In genomic region chr3:30288830-30289229, GRCh38 we compare ENCODE assay signal across 28 cellular contexts.
DNase-seq lines count a peak whose midpoint lies in the region; ATAC-seq, FAIRE-seq and TF ChIP-seq lines count a peak whose summit lies in the region.
"Had no signal": no experiment of that assay in that cellular context is flagged by ENCODE, and none has a peak within 500 bp of the region (broad histone marks: within the 10 kb centered on the region; RNA-seq: fewer than 3 reads in every experiment).

No MANE protein-coding gene starts in this region.

- no peak for TF ChIP-seq EP300 in tibial nerve (IDR thresholded peaks at IDR 0.05)

- no peaks in the 10 kb centered on the region for H3K9me3 Mint-ChIP-seq in CD14-positive monocyte
- H3K9me3 Mint-ChIP-seq: activated B cell treated with CpG ODN at 0.5 μM for 24 hours; activated naive CD4-positive, alpha-beta T cell treated with anti-CD3 and anti-CD28 coated beads, Interleukin-2, amount 10 ng/mL, durations not matched to agents 7 days and 5 days; effector memory CD8-positive, alpha-beta T cell; IgD-negative memory B cell; stimulated activated naive CD8-positive, alpha-beta T cell treated with anti-CD3 and anti-CD28 coated beads, Interleukin-15, Interleukin-2, amounts not matched to agents 100 ng/mL and 50 ng/mL, for 24 hours had no signal

- ATAC-seq in RWPE2 (ENCODE audit: low read depth) (no peak), HG03378 (IDR thresholded peaks at IDR 0.05; ENCODE audit: unreplicated experiment) (no peak), GM18909 (IDR thresholded peaks at IDR 0.05; ENCODE audit: poor library complexity, unreplicated experiment) (no peak)
- ATAC-seq: effector memory CD8-positive, alpha-beta T cell had no signal

- H3K4me1 ChIP-seq in RWPE2 (ENCODE audit: insufficient read depth, poor library complexity, severe bottlenecking) (peaks cover 58% of the 10 kb centered on the region), endothelial cell of umbilical vein (ENCODE audit: control insufficient read depth, extremely low read depth, insufficient read depth, low read length) (peaks cover 83% of the 10 kb centered on the region), neutrophil (ENCODE audit: control insufficient read depth in 1 of 2, insufficient read depth in 1 of 2, low read depth in 1 of 2, low read length in 1 of 2) (peaks cover 24 to 47% of the 10 kb centered on the region in 2 experiments), tibial nerve (peaks cover 0 to 56% (median 22%) of the 10 kb centered on the region in 4 donors)

- H3K27me3 ChIP-seq in RWPE2 (ENCODE audit: insufficient read depth, poor library complexity, severe bottlenecking) (no peaks in the 10 kb centered on the region), endothelial cell of umbilical vein (ENCODE audit: control insufficient read depth in 2 of 2, insufficient read depth in 2 of 2, low read length in 2 of 2) (no peaks in the 10 kb centered on the region), neutrophil (no peaks in the 10 kb centered on the region), tibial nerve (no peaks in the 10 kb centered on the region)
- H3K27me3 ChIP-seq: esophagus muscularis mucosa, heart right ventricle, MG63, thyroid gland had no signal

- H4K20me1 ChIP-seq in endothelial cell of umbilical vein (replicated peaks; ENCODE audit: control insufficient read depth, extremely low read depth, insufficient read depth, low read length): no peaks in the 10 kb centered on the region

- H3K36me3 Mint-ChIP-seq in CD14-positive monocyte: no peaks in the 10 kb centered on the region
- H3K36me3 Mint-ChIP-seq: activated naive CD4-positive, alpha-beta T cell treated with anti-CD3 and anti-CD28 coated beads, Interleukin-2, amount 10 ng/mL, durations not matched to agents 7 days and 5 days; IgD-negative memory B cell had no signal

- no peaks in the 10 kb centered on the region for H3K27me3 Mint-ChIP-seq in CD14-positive monocyte (ENCODE audit: low read depth in 3 of 3)
- H3K27me3 Mint-ChIP-seq: activated B cell treated with CpG ODN at 0.5 μM for 24 hours; activated naive CD4-positive, alpha-beta T cell treated with anti-CD3 and anti-CD28 coated beads, Interleukin-2, amount 10 ng/mL, durations not matched to agents 7 days and 5 days; IgD-negative memory B cell; stimulated activated naive CD8-positive, alpha-beta T cell treated with anti-CD3 and anti-CD28 coated beads, Interleukin-15, Interleukin-2, amounts not matched to agents 100 ng/mL and 50 ng/mL, for 24 hours had no signal

- H3K9me3 ChIP-seq in RWPE2 (ENCODE audit: severe bottlenecking): no peaks in the 10 kb centered on the region
- no peaks in the 10 kb centered on the region for H3K9me3 ChIP-seq in endothelial cell of umbilical vein (replicated peaks; ENCODE audit: control insufficient read depth, insufficient read depth, low read length)
- no peaks in the 10 kb centered on the region for H3K9me3 ChIP-seq in neutrophil
- no peaks in the 10 kb centered on the region for H3K9me3 ChIP-seq in tibial nerve
- H3K9me3 ChIP-seq: esophagus muscularis mucosa, heart right ventricle, MG63, thyroid gland had no signal

- BruUV-seq in endothelial cell of umbilical vein (replicated peaks; lab: Mats Ljungman, UMichigan): TSS peak; percentile 40

- peaks cover 27% of the 10 kb centered on the region for H3K4me1 Mint-ChIP-seq in CD14-positive monocyte

- no peak overlapping the region for H3K4me3 Mint-ChIP-seq in CD14-positive monocyte
- H3K4me3 Mint-ChIP-seq: activated B cell treated with CpG ODN at 0.5 μM for 24 hours; activated naive CD4-positive, alpha-beta T cell treated with anti-CD3 and anti-CD28 coated beads, Interleukin-2, amount 10 ng/mL, durations not matched to agents 7 days and 5 days; effector memory CD8-positive, alpha-beta T cell; IgD-negative memory B cell; stimulated activated naive CD8-positive, alpha-beta T cell treated with anti-CD3 and anti-CD28 coated beads, Interleukin-15, Interleukin-2, amounts not matched to agents 100 ng/mL and 50 ng/mL, for 24 hours had no signal

- peak overlapping the region; percentile 32 for H3K9ac ChIP-seq in endothelial cell of umbilical vein (replicated peaks; ENCODE audit: extremely low read depth, insufficient read depth, low read length)

- dilution Hi-C loops in endothelial cell of umbilical vein (cut with MboI; ENCODE audit: extremely low pct_ligation_motif_present, low sequenced_read_pairs): no loop called here

- H3K9me1 ChIP-seq in endothelial cell of umbilical vein (replicated peaks; ENCODE audit: control insufficient read depth, extremely low read depth, insufficient read depth, low read length): no peaks in the 10 kb centered on the region

- intact Hi-C loops in CD14-positive monocyte (cut with micrococcal nuclease) (no loop called here), endothelial cell of umbilical vein (cut with micrococcal nuclease) (loop anchor here (1.0 kb wide), 4 partner anchors 250 to 392 kb away; partner anchors contain the start of gene TGFBR2)

- DNase-seq in CD14-positive monocyte (ENCODE audit: low spot score) (no peak), RWPE2 (ENCODE audit: low spot score) (no peak), endothelial cell of umbilical vein (ENCODE audit: low read depth, low spot score) (no peak), pons (ENCODE audit: low spot score) (no peak), tibial nerve (ENCODE audit: low spot score in 2 of 2) (no peak)
- DNase-seq: activated B cell treated with CpG ODN at 0.5 μM for 24 hours; activated CD4-positive, alpha-beta T cell treated with anti-CD3 and anti-CD28 coated beads, Interleukin-2, amount 50 U/mL, for 1 hour; activated naive CD4-positive, alpha-beta T cell treated with anti-CD3 and anti-CD28 coated beads, Interleukin-2, amount 10 ng/mL, durations not matched to agents 7 days and 5 days; amygdala; effector memory CD8-positive, alpha-beta T cell; foreskin melanocyte; heart right ventricle; MG63; NCI-H1417; NCI-H2029 treated with DMSO at 0.1 percent for 48 hours; NCI-H526 treated with DMSO at 0.1 percent for 48 hours; occipital lobe; T1000; thyroid gland had no signal

- no peaks in the 10 kb centered on the region for H3K79me2 ChIP-seq in endothelial cell of umbilical vein (ENCODE audit: control insufficient read depth, insufficient read depth, low read length)

- TF ChIP-seq POLR2A in endothelial cell of umbilical vein (IDR thresholded peaks at IDR 0.05; ENCODE audit: low read depth, low read length) (no peak), tibial nerve (IDR thresholded peaks at IDR 0.05) (no peak)

- no peak for FAIRE-seq in endothelial cell of umbilical vein (lab: Jason Lieb, UNC)
- FAIRE-seq: RCC 7860 had no signal

- peak overlapping the region; percentile 96 for H3K27ac ChIP-seq in RWPE2 (ENCODE audit: poor library complexity, severe bottlenecking)
- H3K27ac ChIP-seq in endothelial cell of umbilical vein (ENCODE audit: insufficient read depth, low read depth, low read length): peak overlapping the region; percentile 85
- H3K27ac ChIP-seq in neutrophil: peak overlapping the region; percentile 76
- H3K27ac ChIP-seq in tibial nerve: peak overlapping the region in 2 of 4 donors; percentile 2 to 20
- H3K27ac ChIP-seq: C4-2B, esophagus muscularis mucosa, thyroid gland had no signal

- H3K4me3 ChIP-seq in RWPE2 (ENCODE audit: severe bottlenecking) (no peak overlapping the region), endothelial cell of umbilical vein (replicated peaks in 1 of 3; ENCODE audit: insufficient read depth in 1 of 3, low read depth in 1 of 3, low read length in 3 of 3) (no peak overlapping the region), neutrophil (ENCODE audit: low read depth in 1 of 2, low read length in 1 of 2) (no peak overlapping the region), tibial nerve (no peak overlapping the region)
- H3K4me3 ChIP-seq: esophagus muscularis mucosa, heart right ventricle, MG63, skin epidermis, thyroid gland had no signal

- CTCF ChIA-PET in endothelial cell of umbilical vein (lab: Charles Lee): interaction anchor here (0.8 to 2.6 kb wide), 5 partner anchors 31 to 317 kb away, joined by 3 to 10 read pairs (median 5); partner anchors contain the start of gene TGFBR2

- H3K36me3 ChIP-seq in RWPE2 (ENCODE audit: low read depth): no peaks in the 10 kb centered on the region
- no peaks in the 10 kb centered on the region for H3K36me3 ChIP-seq in endothelial cell of umbilical vein (ENCODE audit: control insufficient read depth in 2 of 2, extremely low read depth in 1 of 2, insufficient read depth in 2 of 2, low read length in 2 of 2)
- H3K36me3 ChIP-seq in neutrophil: no peaks in the 10 kb centered on the region
- H3K36me3 ChIP-seq in tibial nerve: no peaks in the 10 kb centered on the region
- H3K36me3 ChIP-seq: esophagus muscularis mucosa, heart right ventricle, MG63, thyroid gland had no signal

- H3K27ac Mint-ChIP-seq in CD14-positive monocyte: peak overlapping the region in 6 of 7 donors; percentile 20 to 85 (median 80)
- H3K27ac Mint-ChIP-seq: activated B cell treated with CpG ODN at 0.5 μM for 24 hours; activated naive CD4-positive, alpha-beta T cell treated with anti-CD3 and anti-CD28 coated beads, Interleukin-2, amount 10 ng/mL, durations not matched to agents 7 days and 5 days; effector memory CD8-positive, alpha-beta T cell; IgD-negative memory B cell; stimulated activated naive CD8-positive, alpha-beta T cell treated with anti-CD3 and anti-CD28 coated beads, Interleukin-15, Interleukin-2, amounts not matched to agents 100 ng/mL and 50 ng/mL, for 24 hours had no signal

- H2AFZ ChIP-seq in endothelial cell of umbilical vein (ENCODE audit: low read depth, low read length): no peak overlapping the region

- TF ChIP-seq CTCF in CD14-positive monocyte (IDR thresholded peaks at IDR 0.05) (no peak), RWPE2 (IDR thresholded peaks at IDR 0.05; ENCODE audit: poor library complexity, severe bottlenecking) (no peak), endothelial cell of umbilical vein (IDR thresholded peaks at IDR 0.05; ENCODE audit: extremely low read depth in 1 of 2, insufficient read depth in 1 of 2, low read depth in 1 of 2, low read length in 2 of 2) (no peak), neutrophil (IDR thresholded peaks at IDR 0.05) (no peak), tibial nerve (IDR thresholded peaks at IDR 0.05) (no peak)

- peak overlapping the region; percentile 44 for H3K4me2 ChIP-seq in endothelial cell of umbilical vein (ENCODE audit: insufficient read depth, low read length)

- POLR2A ChIA-PET in endothelial cell of umbilical vein (lab: Charles Lee): no interaction called here

TF ChIP-seq in endothelial cell of umbilical vein, 7 proteins besides CTCF, POLR2A, EP300 and RAD21:
- TF ChIP-seq POLR2AphosphoS5 (IDR thresholded peaks at IDR 0.05; ENCODE audit: insufficient read depth, low read depth, low read length): no peak
- TF ChIP-seq FOS (IDR thresholded peaks at IDR 0.05; ENCODE audit: borderline replicate concordance, insufficient read depth, low read length): no peak
- no peak for TF ChIP-seq MYC (IDR thresholded peaks at IDR 0.05; ENCODE audit: low read depth, low read length)
- no peak for TF ChIP-seq GATA2 (IDR thresholded peaks at IDR 0.05; ENCODE audit: insufficient read depth, insufficient read length, low read depth, low read length)
- TF ChIP-seq EZH2 (IDR thresholded peaks at IDR 0.05; ENCODE audit: borderline replicate concordance, low read depth, low read length, severe bottlenecking): no peak
